Comparison of ENCODE assay signal across 8 cellular contexts in genomic region chr12:101830391-101831325, GRCh38. TPM values are rescaled to one million over a fixed set of nuclear protein-coding genes. Genes with fewer than 3 reads are reported as not detected.
A peak's percentile ranks its signal among the peaks of the same experiment; 100 is the strongest.
DNase-seq lines count a peak whose midpoint lies in the region; ATAC-seq, FAIRE-seq and TF ChIP-seq lines count a peak whose summit lies in the region.

Gene GNPTAB (minus strand): TSS chr12:101830959. CDS start chr12:101830675, 284 bp downstream.

- peak within 1 kb of the TSS; percentile 92 for H3K4me3 ChIP-seq in endodermal cell (ENCODE audit: low read length)

- CTCF ChIA-PET in activated CD8-positive, alpha-beta memory T cell treated with anti-CD3 and anti-CD28 coated beads, Interleukin-2, amount 10 ng/mL, durations not matched to agents 7 days and 5 days (lab: Charles Lee), result interaction anchor here (0.7 to 13.8 kb wide), 24 partner anchors 8 to 292 kb away, joined by 3 to 186 read pairs (median 6); partner anchors contain the start of gene DRAM1

- no peaks in the 10 kb centered on the region for H3K27me3 Mint-ChIP-seq in activated CD8-positive, alpha-beta memory T cell treated with anti-CD3 and anti-CD28 coated beads, Interleukin-2, amount 10 ng/mL, durations not matched to agents 7 days and 5 days
- H3K27me3 Mint-ChIP-seq in endodermal cell (ENCODE audit: insufficient read depth) (no peaks in the 10 kb centered on the region), mesothelial cell of epicardium (ENCODE audit: low read depth) (no peaks in the 10 kb centered on the region)

- no peak within 1 kb of the TSS for H3K27ac ChIP-seq in endodermal cell (ENCODE audit: low read depth, low read length)

- no peak for FAIRE-seq in HTR-8/SVneo (lab: Jason Lieb, UNC)

- peak; percentile 92 for ATAC-seq in GM21381 (IDR thresholded peaks at IDR 0.05; ENCODE audit: unreplicated experiment)
- ATAC-seq in activated CD8-positive, alpha-beta memory T cell treated with anti-CD3 and anti-CD28 coated beads, Interleukin-2, amount 10 ng/mL, durations not matched to agents 7 days and 5 days, result peak; percentile 95

- DNase-seq in D341Med (ENCODE audit: low spot score) (peak; percentile 98), HTR-8/SVneo (ENCODE audit: insufficient read length, low spot score) (peak; percentile 97), NOMO-1 (lab: John Stamatoyannopoulos, UW; ENCODE audit: unreplicated experiment in 2 of 2) (peak; percentile 92 to 93), endodermal cell (peak; percentile 99), mesothelial cell of epicardium (ENCODE audit: low spot score in 2 of 2, unreplicated experiment in 2 of 2) (peak; percentile 89 to 98)
- peak; percentile 98 for DNase-seq in activated CD8-positive, alpha-beta memory T cell treated with anti-CD3 and anti-CD28 coated beads, Interleukin-2, amount 10 ng/mL, durations not matched to agents 7 days and 5 days
- peak; percentile 89 to 93 for DNase-seq in stimulated activated CD8-positive, alpha-beta memory T cell treated with anti-CD3 and anti-CD28 coated beads, Interleukin-15, amount 100 ng/mL, for 4 hours (ENCODE audit: low read depth in 2 of 2)

- H3K27me3 ChIP-seq in endodermal cell (ENCODE audit: control insufficient read depth, insufficient read depth, low read length, poor library complexity, severe bottlenecking), result no peaks in the 10 kb centered on the region

- no peaks in the 10 kb centered on the region for H3K9me3 Mint-ChIP-seq in activated CD8-positive, alpha-beta memory T cell treated with anti-CD3 and anti-CD28 coated beads, Interleukin-2, amount 10 ng/mL, durations not matched to agents 7 days and 5 days (ENCODE audit: low read depth)
- no peaks in the 10 kb centered on the region for H3K9me3 Mint-ChIP-seq in endodermal cell
- H3K9me3 Mint-ChIP-seq in mesothelial cell of epicardium, result no peaks in the 10 kb centered on the region

- peak within 1 kb of the TSS; percentile 77 for H3K9ac ChIP-seq in endodermal cell (ENCODE audit: extremely low read depth, low read length, poor library complexity, severe bottlenecking)

- no peaks in the 10 kb centered on the region for H3K9me3 ChIP-seq in endodermal cell (ENCODE audit: control insufficient read depth, low read length)

- no peaks in the 10 kb centered on the region for H3K36me3 ChIP-seq in endodermal cell (ENCODE audit: control insufficient read depth, insufficient read depth, low read length)

- TF ChIP-seq CTCF in endodermal cell (conservative IDR thresholded peaks at IDR 0.05) (peak; percentile 79), mesothelial cell of epicardium (IDR thresholded peaks at IDR 0.05; ENCODE audit: unreplicated experiment) (peak; percentile 69)

- peaks cover 25% of the 10 kb centered on the region for H3K36me3 Mint-ChIP-seq in activated CD8-positive, alpha-beta memory T cell treated with anti-CD3 and anti-CD28 coated beads, Interleukin-2, amount 10 ng/mL, durations not matched to agents 7 days and 5 days
- H3K36me3 Mint-ChIP-seq in endodermal cell (ENCODE audit: low read depth) (no peaks in the 10 kb centered on the region), mesothelial cell of epicardium (no peaks in the 10 kb centered on the region)

- H3K4me1 ChIP-seq in endodermal cell (ENCODE audit: control insufficient read depth, insufficient read depth, low read length), result no peaks in the 10 kb centered on the region

- H3K27ac Mint-ChIP-seq in activated CD8-positive, alpha-beta memory T cell treated with anti-CD3 and anti-CD28 coated beads, Interleukin-2, amount 10 ng/mL, durations not matched to agents 7 days and 5 days, result peak within 1 kb of the TSS; percentile 94
- H3K27ac Mint-ChIP-seq in endodermal cell (peak within 1 kb of the TSS; percentile 87), mesothelial cell of epicardium (peak within 1 kb of the TSS; percentile 90)

- H3K4me3 Mint-ChIP-seq in activated CD8-positive, alpha-beta memory T cell treated with anti-CD3 and anti-CD28 coated beads, Interleukin-2, amount 10 ng/mL, durations not matched to agents 7 days and 5 days, result peak within 1 kb of the TSS; percentile 99
- peak within 1 kb of the TSS; percentile 91 for H3K4me3 Mint-ChIP-seq in endodermal cell
- peak within 1 kb of the TSS; percentile 98 for H3K4me3 Mint-ChIP-seq in mesothelial cell of epicardium

- WGBS in endodermal cell (ENCODE audit: insufficient coverage in 1 of 2, insufficient read length in 1 of 2), 2 experiments, result 0 to 1% methylated on average over 29 to 93 of the region's 93 CpGs

- H3K4me1 Mint-ChIP-seq in activated CD8-positive, alpha-beta memory T cell treated with anti-CD3 and anti-CD28 coated beads, Interleukin-2, amount 10 ng/mL, durations not matched to agents 7 days and 5 days, result peaks cover 46% of the 10 kb centered on the region
- H3K4me1 Mint-ChIP-seq in endodermal cell (peaks cover 1% of the 10 kb centered on the region), mesothelial cell of epicardium (peaks cover 8% of the 10 kb centered on the region)

RNA-seq across cellular contexts. Expression of gene GNPTAB, which starts in this region (rescaled TPM):
- 100 to 1,000 TPM; 111 to 156 TPM for total RNA-seq in activated CD8-positive, alpha-beta memory T cell treated with anti-CD3 and anti-CD28 coated beads, Interleukin-2, amount 10 ng/mL, durations not matched to agents 7 days and 5 days
- 10 to 100 TPM; 27.8 to 30.5 TPM for total RNA-seq in endodermal cell
- 14.4 TPM for polyA plus RNA-seq in endodermal cell (2013, experiment 1 of 2)
- 13.5 TPM for polyA plus RNA-seq in endodermal cell (2013, experiment 2 of 2)
- total RNA-seq in mesothelial cell of epicardium, result 33.2 to 35.9 TPM (median 33.6 TPM) in 3 replicates
